In the genomic region with DNA sequence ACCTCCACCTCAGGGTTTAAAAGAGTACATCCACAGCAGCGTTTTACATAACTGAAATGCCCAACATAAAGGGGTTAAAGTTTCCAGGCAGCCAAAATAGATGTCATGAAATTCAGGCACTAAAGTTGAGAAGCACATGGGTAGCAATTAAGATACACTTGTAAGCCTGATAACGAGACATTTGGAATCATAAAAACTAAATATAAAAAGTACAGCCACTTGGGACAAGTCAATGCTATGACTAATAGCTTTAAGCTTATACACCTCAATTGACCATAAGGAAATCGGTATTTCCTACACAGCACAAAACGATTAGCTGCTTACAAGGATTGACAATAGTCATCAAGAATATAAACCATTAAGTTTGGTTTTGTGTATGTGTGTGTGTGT, we compare ENCODE assay signal across 24 cellular contexts. TPM values are rescaled to one million over a fixed set of nuclear protein-coding genes. Genes with fewer than 3 reads are reported as not detected.
DNase-seq lines count a peak whose midpoint lies in the region; ATAC-seq, FAIRE-seq and TF ChIP-seq lines count a peak whose summit lies in the region.
"Had no signal": no experiment of that assay in that cellular context is flagged by ENCODE, and none has a peak within 500 bp of the region (broad histone marks: within the 10 kb centered on the region; RNA-seq: fewer than 3 reads in every experiment).

No MANE protein-coding gene starts in this region.

- H3K27ac ChIP-seq in A549 (no peak overlapping the region), endothelial cell of umbilical vein (ENCODE audit: insufficient read depth, low read depth, low read length) (no peak overlapping the region), HepG2 (ENCODE audit: extremely low read length, insufficient read depth, low read length) (no peak overlapping the region)
- H3K27ac ChIP-seq: ascending aorta, C4-2B, pancreas, thoracic aorta had no signal

- H2AFZ ChIP-seq in endothelial cell of umbilical vein (ENCODE audit: low read depth, low read length) (no peak overlapping the region), HepG2 (ENCODE audit: low read length) (no peak overlapping the region)

- H3K4me3 Mint-ChIP-seq in CD14-positive monocyte = no peak overlapping the region
- H3K4me3 Mint-ChIP-seq in HFFc6 = no peak overlapping the region
- H3K4me3 Mint-ChIP-seq: activated naive CD4-positive, alpha-beta T cell treated with anti-CD3 and anti-CD28 coated beads, Interleukin-2, amount 50 U/mL, for 24 hours; activated T-cell treated with anti-CD3 and anti-CD28 coated beads, Interleukin-2, amount 50 U/mL, for 72 hours; natural killer cell had no signal

- H3K36me3 Mint-ChIP-seq in CD14-positive monocyte (peaks cover 33 to 44% of the 10 kb centered on the region in 2 donors), HFFc6 (ENCODE audit: low read depth) (peaks cover 32% of the 10 kb centered on the region)

- H3K4me3 ChIP-seq in A549 (no peak overlapping the region), endothelial cell of umbilical vein (replicated peaks in 1 of 3; ENCODE audit: insufficient read depth in 1 of 3, low read depth in 1 of 3, low read length in 3 of 3) (no peak overlapping the region), HepG2 (replicated peaks in 1 of 3; ENCODE audit: insufficient read depth in 1 of 3, low read depth in 2 of 3, low read length in 3 of 3) (no peak overlapping the region)
- H3K4me3 ChIP-seq: ascending aorta, pancreas, thoracic aorta had no signal

- TF ChIP-seq RAD21 in A549 (conservative IDR thresholded peaks at IDR 0.05 in 1 of 2, IDR thresholded peaks at IDR 0.05 in 1 of 2) (no peak), HepG2 (CRISPR knock-in tag; IDR thresholded peaks at IDR 0.05) (no peak)

- no peak overlapping the region for H3K4me2 ChIP-seq in A549
- no peak overlapping the region for H3K4me2 ChIP-seq in endothelial cell of umbilical vein (ENCODE audit: insufficient read depth, low read length)
- no peak overlapping the region for H3K4me2 ChIP-seq in HepG2 (ENCODE audit: low read depth, low read length)

- H4K20me1 ChIP-seq in endothelial cell of umbilical vein (replicated peaks; ENCODE audit: control insufficient read depth, extremely low read depth, insufficient read depth, low read length) = peaks cover 2% of the 10 kb centered on the region
- H4K20me1 ChIP-seq in HepG2 (ENCODE audit: insufficient read depth, low read length) = peaks cover 29% of the 10 kb centered on the region

- H3K27me3 Mint-ChIP-seq in CD14-positive monocyte (ENCODE audit: low read depth in 3 of 3) (peaks cover 2 to 3% (median 2%) of the 10 kb centered on the region in 3 donors), HFFc6 (ENCODE audit: insufficient read depth) (peaks cover 6% of the 10 kb centered on the region)
- H3K27me3 Mint-ChIP-seq: activated naive CD4-positive, alpha-beta T cell treated with anti-CD3 and anti-CD28 coated beads, Interleukin-2, amount 50 U/mL, for 24 hours had no signal

- CTCF ChIA-PET in A549 (lab: Yijun Ruan, JAX) = interaction anchor here (1.0 to 1.2 kb wide), 2 partner anchors 9 to 180 kb away, joined by 4 to 5 read pairs; no protein-coding TSS in a partner anchor
- CTCF ChIA-PET in endothelial cell of umbilical vein (lab: Charles Lee) = interaction anchor here (0.9 to 2.1 kb wide), 6 partner anchors 9 to 218 kb away, joined by 3 to 22 read pairs (median 7); no protein-coding TSS in a partner anchor
- CTCF ChIA-PET in HepG2 (lab: Yijun Ruan, JAX; ENCODE audit: low intra/inter-chr PET ratio, low total read pairs) = no interaction called here

- H3K9me3 ChIP-seq in A549 = no peaks in the 10 kb centered on the region
- H3K9me3 ChIP-seq in endothelial cell of umbilical vein (replicated peaks; ENCODE audit: control insufficient read depth, insufficient read depth, low read length) = no peaks in the 10 kb centered on the region
- no peaks in the 10 kb centered on the region for H3K9me3 ChIP-seq in HepG2 (ENCODE audit: low read length)
- H3K9me3 ChIP-seq: ascending aorta, pancreas, thoracic aorta had no signal

- no peak overlapping the region for H3K27ac Mint-ChIP-seq in CD14-positive monocyte
- no peak overlapping the region for H3K27ac Mint-ChIP-seq in HFFc6
- H3K27ac Mint-ChIP-seq: activated naive CD4-positive, alpha-beta T cell treated with anti-CD3 and anti-CD28 coated beads, Interleukin-2, amount 50 U/mL, for 24 hours; activated T-cell treated with anti-CD3 and anti-CD28 coated beads, Interleukin-2, amount 50 U/mL, for 72 hours; natural killer cell had no signal

- in situ Hi-C loops in HepG2 (cut with HindIII; ENCODE audit: extremely low pct_ligation_motif_present, low pct_unique_long_range_greater_than_20kb) = no loop called here

- H3K9ac ChIP-seq in endothelial cell of umbilical vein (replicated peaks; ENCODE audit: extremely low read depth, insufficient read depth, low read length) (no peak overlapping the region), HepG2 (ENCODE audit: insufficient read depth, low read depth, low read length) (no peak overlapping the region)

- intact Hi-C loops in endothelial cell of umbilical vein (cut with micrococcal nuclease) = no loop called here
- intact Hi-C loops in HepG2 (cut with micrococcal nuclease; ENCODE audit: unreplicated experiment) = no loop called here
- intact Hi-C loops in CD14-positive monocyte (cut with micrococcal nuclease) = no loop called here

- dilution Hi-C loops in endothelial cell of umbilical vein (cut with MboI; ENCODE audit: extremely low pct_ligation_motif_present, low sequenced_read_pairs) = no loop called here

- H3K4me1 ChIP-seq in A549 (peaks cover 43% of the 10 kb centered on the region), endothelial cell of umbilical vein (ENCODE audit: control insufficient read depth, extremely low read depth, insufficient read depth, low read length) (no peaks in the 10 kb centered on the region), HepG2 (ENCODE audit: insufficient read depth, low read length) (peaks cover 9% of the 10 kb centered on the region)
- H3K4me1 ChIP-seq: ascending aorta had no signal

- H3K9me3 Mint-ChIP-seq in CD14-positive monocyte = no peaks in the 10 kb centered on the region
- H3K9me3 Mint-ChIP-seq in HFFc6 = no peaks in the 10 kb centered on the region
- H3K9me3 Mint-ChIP-seq: activated naive CD4-positive, alpha-beta T cell treated with anti-CD3 and anti-CD28 coated beads, Interleukin-2, amount 50 U/mL, for 24 hours; activated T-cell treated with anti-CD3 and anti-CD28 coated beads, Interleukin-2, amount 50 U/mL, for 72 hours; natural killer cell had no signal

- 75% methylated on average over 4 of the region's 4 CpGs for WGBS in A549 (ENCODE audit: missing lambda C conversion rate)
- WGBS in HepG2 (ENCODE audit: low lambda C conversion rate) = 83% methylated on average over 4 of the region's 4 CpGs

- H3K79me2 ChIP-seq in endothelial cell of umbilical vein (ENCODE audit: control insufficient read depth, insufficient read depth, low read length) (no peaks in the 10 kb centered on the region), HepG2 (ENCODE audit: insufficient read depth, low read length) (no peaks in the 10 kb centered on the region)

- no peaks in the 10 kb centered on the region for H3K4me1 Mint-ChIP-seq in CD14-positive monocyte
- H3K4me1 Mint-ChIP-seq in HFFc6 (ENCODE audit: low read depth) = no peaks in the 10 kb centered on the region
- H3K4me1 Mint-ChIP-seq: activated naive CD4-positive, alpha-beta T cell treated with anti-CD3 and anti-CD28 coated beads, Interleukin-2, amount 50 U/mL, for 24 hours; natural killer cell had no signal

- FAIRE-seq in A549 (lab: Jason Lieb, UNC) (no peak), endothelial cell of umbilical vein (lab: Jason Lieb, UNC) (peak; percentile 26), HepG2 (lab: Jason Lieb, UNC) (no peak), HTR-8/SVneo (lab: Jason Lieb, UNC) (no peak)
- FAIRE-seq: keratinocyte, pancreas had no signal

- H3K27me3 ChIP-seq in endothelial cell of umbilical vein (ENCODE audit: control insufficient read depth in 2 of 2, insufficient read depth in 2 of 2, low read length in 2 of 2) = no peaks in the 10 kb centered on the region
- no peaks in the 10 kb centered on the region for H3K27me3 ChIP-seq in HepG2 (ENCODE audit: control insufficient read depth in 1 of 2, insufficient read depth in 2 of 2, low read length in 2 of 2)
- H3K27me3 ChIP-seq: ascending aorta, pancreas had no signal

- BruUV-seq in endothelial cell of umbilical vein (replicated peaks; lab: Mats Ljungman, UMichigan) (no TSS peak), HepG2 (replicated peaks; lab: Mats Ljungman, UMichigan) (no TSS peak)

- DNase-seq in A549 (ENCODE audit: low read depth in 1 of 2, low spot score in 1 of 2) (no peak), M059J (ENCODE audit: low read depth) (peak; percentile 8), endothelial cell of umbilical vein (ENCODE audit: low read depth, low spot score) (no peak), HepG2 (ENCODE audit: low spot score) (no peak), CD14-positive monocyte (ENCODE audit: low spot score) (no peak), HTR-8/SVneo (ENCODE audit: insufficient read length, low spot score) (no peak), HFFc6 (no peak)
- DNase-seq: ACHN; activated T-cell treated with anti-CD3 and anti-CD28 coated beads, Interleukin-2, amount 50 U/mL, for 72 hours; effector memory CD4-positive, alpha-beta T cell; GDM1; GOT3; natural killer cell; NCI-H1105 treated with DMSO at 0.1 percent for 48 hours; NCI-H510A treated with DMSO at 0.1 percent for 48 hours; pancreas; stimulated activated CD4-positive, alpha-beta T cell treated with anti-CD3 and anti-CD28 coated beads, Interleukin-1b, Interleukin-23, amount 100 ng/mL, for 48 hours; stimulated activated naive CD4-positive, alpha-beta T cell had no signal

- TF ChIP-seq EP300 in A549 (IDR thresholded peaks at IDR 0.05) = no peak
- no peak for TF ChIP-seq EP300 in HepG2 (IDR thresholded peaks at IDR 0.05; ENCODE audit: low read depth in 2 of 2, low read length in 2 of 2)
- TF ChIP-seq EP300 in HepG2 (CRISPR knock-in tag; IDR thresholded peaks at IDR 0.05; ENCODE audit: borderline replicate concordance) = no peak

- H3K9me1 ChIP-seq in endothelial cell of umbilical vein (replicated peaks; ENCODE audit: control insufficient read depth, extremely low read depth, insufficient read depth, low read length) = no peaks in the 10 kb centered on the region

- TF ChIP-seq CTCF in A549 (IDR thresholded peaks at IDR 0.05) (no peak), endothelial cell of umbilical vein (IDR thresholded peaks at IDR 0.05; ENCODE audit: extremely low read depth in 1 of 2, insufficient read depth in 1 of 2, low read depth in 1 of 2, low read length in 2 of 2) (no peak), HepG2 (CRISPR knock-in tag; IDR thresholded peaks at IDR 0.05) (no peak), CD14-positive monocyte (IDR thresholded peaks at IDR 0.05) (no peak), HFFc6 (IDR thresholded peaks at IDR 0.05) (no peak)

- peaks cover 8 to 21% of the 10 kb centered on the region in 2 experiments for H3K36me3 ChIP-seq in endothelial cell of umbilical vein (ENCODE audit: control insufficient read depth in 2 of 2, extremely low read depth in 1 of 2, insufficient read depth in 2 of 2, low read length in 2 of 2)
- H3K36me3 ChIP-seq in HepG2 (replicated peaks in 1 of 2; ENCODE audit: control insufficient read depth in 1 of 2, insufficient read depth in 2 of 2, low read length in 2 of 2) = peaks cover 6 to 23% of the 10 kb centered on the region in 2 experiments

- TF ChIP-seq POLR2A in A549 (IDR thresholded peaks at IDR 0.05; ENCODE audit: low read length) (no peak), endothelial cell of umbilical vein (IDR thresholded peaks at IDR 0.05; ENCODE audit: low read depth, low read length) (peak; percentile 38), HepG2 (IDR thresholded peaks at IDR 0.05; ENCODE audit: insufficient read depth in 1 of 2, low read depth in 2 of 2, low read length in 2 of 2) (peak in 1 of 2 experiments; percentile 65; a peak in 1 of 4 replicates)

- ATAC-seq in A549 (peak; percentile 39 to 76), HepG2 (peak; percentile 33), HG02571 (IDR thresholded peaks at IDR 0.05; ENCODE audit: unreplicated experiment) (no peak)
- ATAC-seq: activated T-cell treated with anti-CD3 and anti-CD28 coated beads, Interleukin-2, amount 50 U/mL, for 72 hours had no signal

- POLR2A ChIA-PET in A549 (lab: Yijun Ruan, JAX) (interaction anchor here (1.0 to 1.8 kb wide), 5 partner anchors 14 to 218 kb away, joined by 3 to 5 read pairs (median 3); no protein-coding TSS in a partner anchor), endothelial cell of umbilical vein (lab: Charles Lee) (interaction anchor here (1.9 kb wide), 1 partner anchor 11 kb away, joined by 6 read pairs; no protein-coding TSS in a partner anchor), HepG2 (lab: Yijun Ruan, JAX) (interaction anchor here (1.1 to 3.1 kb wide), 9 partner anchors 11 to 232 kb away, joined by 3 to 12 read pairs (median 6); no protein-coding TSS in a partner anchor)

RNA-seq across cellular contexts. Expression of gene PTP4A1, which starts 11.8 kb away (rescaled TPM):
- polyA plus RNA-seq in A549 (2011; rRNA removed) = 220 and 333 TPM in 2 replicates
- polyA plus RNA-seq in A549 (2012; cell fraction: cytosol; rRNA removed) = 29.5 and 36.6 TPM in 2 replicates
- 3.5 and 15.9 TPM in 2 replicates for polyA plus RNA-seq in A549 (2012; cell fraction: nucleus; rRNA removed)
- 152 to 179 TPM (median 166 TPM) in 3 replicates for polyA plus RNA-seq in A549 (2017; fragmentation: RNase III; extraction: RNeasy Plus Mini Kit Qiagen cat#74134 plus additional on column Dnase treatment)
- polyA minus RNA-seq in A549 (2011; rRNA and poly(A)+ RNA removed) = 95.2 and 105 TPM in 2 replicates
- 32.3 and 53.3 TPM in 2 replicates for total RNA-seq in M059J (2014; rRNA removed; shearing (Covaris generic))
- 58.4 and 65.1 TPM in 2 replicates for total RNA-seq in endothelial cell of umbilical vein
- polyA plus RNA-seq in endothelial cell of umbilical vein = 3.6 and 10.8 TPM in 2 replicates
- polyA plus RNA-seq in endothelial cell of umbilical vein (2011; cell fraction: cytosol; rRNA removed) = 12.3 TPM in 2 replicates
- polyA plus RNA-seq in endothelial cell of umbilical vein (2011; cell fraction: nucleus; rRNA removed) = 7.1 and 9.0 TPM in 2 replicates
- polyA plus RNA-seq in endothelial cell of umbilical vein (2012) = 41.1 and 81.1 TPM in 2 replicates
- 10.3 and 17.2 TPM in 2 replicates for polyA minus RNA-seq in endothelial cell of umbilical vein
- 200 TPM for polyA minus RNA-seq in endothelial cell of umbilical vein (2011; cell fraction: cytosol; rRNA and poly(A)+ RNA removed)
- polyA minus RNA-seq in endothelial cell of umbilical vein (2011; cell fraction: nucleus; rRNA and poly(A)+ RNA removed) = 24.1 and 33.9 TPM in 2 replicates
- 376 and 681 TPM in 2 replicates for total RNA-seq in HepG2 (2016; rRNA removed; fragmentation: Illumina TruSeq; extraction: Trizol)
- total RNA-seq in HepG2 (2016; cell fraction: cytosol; rRNA removed; fragmentation: Illumina TruSeq; extraction: Trizol; ENCODE audit: low read depth) = 72.5 and 82.8 TPM in 2 replicates
- total RNA-seq in HepG2 (2016; cell fraction: insoluble cytoplasmic fraction; rRNA removed; fragmentation: Illumina TruSeq; extraction: Trizol) = 381 and 654 TPM in 2 replicates
- 431 TPM in 2 replicates for total RNA-seq in HepG2 (2016; cell fraction: membrane; rRNA removed; fragmentation: Illumina TruSeq; extraction: Trizol)
- 336 and 365 TPM in 2 replicates for total RNA-seq in HepG2 (2016; cell fraction: nucleus; rRNA removed; fragmentation: Illumina TruSeq; extraction: Trizol)
- 127 and 141 TPM in 2 replicates for polyA plus RNA-seq in HepG2 (2011; rRNA removed)
- 61.2 and 126 TPM in 2 replicates for polyA plus RNA-seq in HepG2 (2011; cell fraction: cytosol; rRNA removed)
- 48.0 and 68.5 TPM in 2 replicates for polyA plus RNA-seq in HepG2 (2011; cell fraction: nucleus; rRNA removed)
- 273 TPM in 2 replicates for polyA plus RNA-seq in HepG2 (2012)
- polyA plus RNA-seq in HepG2 (2016; cell fraction: cytosol; fragmentation: Illumina TruSeq; extraction: Trizol; ENCODE audit: low read depth) = 53.9 and 75.2 TPM in 2 replicates
- 710 and 726 TPM in 2 replicates for polyA plus RNA-seq in HepG2 (2016; cell fraction: insoluble cytoplasmic fraction; fragmentation: Illumina TruSeq; extraction: Trizol; ENCODE audit: low read depth)
- 254 and 286 TPM in 2 replicates for polyA plus RNA-seq in HepG2 (2016; cell fraction: membrane; fragmentation: Illumina TruSeq; extraction: Trizol; ENCODE audit: low read depth)
- 411 and 435 TPM in 2 replicates for polyA plus RNA-seq in HepG2 (2016; cell fraction: nucleus; fragmentation: Illumina TruSeq; extraction: Trizol; ENCODE audit: insufficient read depth, low read depth)
- polyA minus RNA-seq in HepG2 (2011; rRNA and poly(A)+ RNA removed; ENCODE audit: low replicate concordance) = 36.0 and 84.0 TPM in 2 replicates
- polyA minus RNA-seq in HepG2 (2011; cell fraction: cytosol; rRNA and poly(A)+ RNA removed) = 187 and 229 TPM in 2 replicates
- polyA minus RNA-seq in HepG2 (2011; cell fraction: nucleus; rRNA and poly(A)+ RNA removed) = 195 and 232 TPM in 2 replicates
- polyA plus RNA-seq in CD14-positive monocyte = 100 to 1,000 TPM in 1 of 2 donors, 10 to 100 TPM in 1; 73.4 to 106 TPM
- 100 to 1,000 TPM in 3 of 6 experiments, 10 to 100 TPM in 3; 86.1 to 109 (median 98.0) TPM for total RNA-seq in HFFc6 (2021; fragmentation: NEBNext Ultra II Directional; extraction: Animal tissue kit (Norgen Biotek cat#: 25700))

RNA-seq across cellular contexts. Expression of gene PHF3, which starts 51.5 kb away (rescaled TPM):
- 19.5 and 28.4 TPM in 2 replicates for polyA plus RNA-seq in A549 (2011; rRNA removed)
- 2.7 and 2.8 TPM in 2 replicates for polyA plus RNA-seq in A549 (2012; cell fraction: cytosol; rRNA removed)
- polyA plus RNA-seq in A549 (2012; cell fraction: nucleus; rRNA removed) = 2.7 and 2.8 TPM in 2 replicates
- 13.1 to 13.9 TPM (median 13.7 TPM) in 3 replicates for polyA plus RNA-seq in A549 (2017; fragmentation: RNase III; extraction: RNeasy Plus Mini Kit Qiagen cat#74134 plus additional on column Dnase treatment)
- polyA minus RNA-seq in A549 (2011; rRNA and poly(A)+ RNA removed) = 18.1 and 18.2 TPM in 2 replicates
- 29.7 and 41.9 TPM in 2 replicates for total RNA-seq in M059J (2014; rRNA removed; shearing (Covaris generic))
- total RNA-seq in endothelial cell of umbilical vein = 29.6 and 29.9 TPM in 2 replicates
- 3.9 and 4.6 TPM in 2 replicates for polyA plus RNA-seq in endothelial cell of umbilical vein
- polyA plus RNA-seq in endothelial cell of umbilical vein (2011; cell fraction: cytosol; rRNA removed) = 7.1 and 7.2 TPM in 2 replicates
- 14.5 and 18.0 TPM in 2 replicates for polyA plus RNA-seq in endothelial cell of umbilical vein (2011; cell fraction: nucleus; rRNA removed)
- polyA plus RNA-seq in endothelial cell of umbilical vein (2012) = 11.9 and 18.6 TPM in 2 replicates
- 15.2 and 20.6 TPM in 2 replicates for polyA minus RNA-seq in endothelial cell of umbilical vein
- 32.4 TPM for polyA minus RNA-seq in endothelial cell of umbilical vein (2011; cell fraction: cytosol; rRNA and poly(A)+ RNA removed)
- 49.1 and 56.3 TPM in 2 replicates for polyA minus RNA-seq in endothelial cell of umbilical vein (2011; cell fraction: nucleus; rRNA and poly(A)+ RNA removed)
- 70.4 and 96.2 TPM in 2 replicates for total RNA-seq in HepG2 (2016; rRNA removed; fragmentation: Illumina TruSeq; extraction: Trizol)
- 12.4 and 15.1 TPM in 2 replicates for total RNA-seq in HepG2 (2016; cell fraction: cytosol; rRNA removed; fragmentation: Illumina TruSeq; extraction: Trizol; ENCODE audit: low read depth)
- 65.9 and 83.2 TPM in 2 replicates for total RNA-seq in HepG2 (2016; cell fraction: insoluble cytoplasmic fraction; rRNA removed; fragmentation: Illumina TruSeq; extraction: Trizol)
- total RNA-seq in HepG2 (2016; cell fraction: membrane; rRNA removed; fragmentation: Illumina TruSeq; extraction: Trizol) = 28.6 and 32.3 TPM in 2 replicates
- 158 and 181 TPM in 2 replicates for total RNA-seq in HepG2 (2016; cell fraction: nucleus; rRNA removed; fragmentation: Illumina TruSeq; extraction: Trizol)
- polyA plus RNA-seq in HepG2 (2011; rRNA removed) = 14.9 and 19.8 TPM in 2 replicates
- 8.2 and 12.4 TPM in 2 replicates for polyA plus RNA-seq in HepG2 (2011; cell fraction: cytosol; rRNA removed)
- polyA plus RNA-seq in HepG2 (2011; cell fraction: nucleus; rRNA removed) = 16.7 and 17.3 TPM in 2 replicates
- 34.1 and 42.7 TPM in 2 replicates for polyA plus RNA-seq in HepG2 (2012)
- polyA plus RNA-seq in HepG2 (2016; cell fraction: cytosol; fragmentation: Illumina TruSeq; extraction: Trizol; ENCODE audit: low read depth) = 0.59 and 0.80 TPM in 2 replicates
- 38.7 and 39.9 TPM in 2 replicates for polyA plus RNA-seq in HepG2 (2016; cell fraction: insoluble cytoplasmic fraction; fragmentation: Illumina TruSeq; extraction: Trizol; ENCODE audit: low read depth)
- 2.3 and 2.9 TPM in 2 replicates for polyA plus RNA-seq in HepG2 (2016; cell fraction: membrane; fragmentation: Illumina TruSeq; extraction: Trizol; ENCODE audit: low read depth)
- 68.3 and 69.3 TPM in 2 replicates for polyA plus RNA-seq in HepG2 (2016; cell fraction: nucleus; fragmentation: Illumina TruSeq; extraction: Trizol; ENCODE audit: insufficient read depth, low read depth)
- 20.9 and 41.8 TPM in 2 replicates for polyA minus RNA-seq in HepG2 (2011; rRNA and poly(A)+ RNA removed; ENCODE audit: low replicate concordance)
- polyA minus RNA-seq in HepG2 (2011; cell fraction: cytosol; rRNA and poly(A)+ RNA removed) = 57.3 and 65.6 TPM in 2 replicates
- polyA minus RNA-seq in HepG2 (2011; cell fraction: nucleus; rRNA and poly(A)+ RNA removed) = 272 and 293 TPM in 2 replicates
- 10 to 100 TPM in 1 of 2 donors, 1 to 10 TPM in 1; 5.4 to 13.0 TPM for polyA plus RNA-seq in CD14-positive monocyte
- 10 to 100 TPM; 22.4 to 27.8 (median 26.2) TPM for total RNA-seq in HFFc6 (2021; fragmentation: NEBNext Ultra II Directional; extraction: Animal tissue kit (Norgen Biotek cat#: 25700))

Comparison
In these comparisons a context has a peak if more than half of its experiments do, and no peak if none do; other contexts are left out.
1. Of the 38 proteins assayed by ChIP-seq in both HepG2 and A549: peak only in HepG2: none; only in A549: CHD2, HMGXB4 and HOXA7; in both: POLR2AphosphoS2; in neither: 31; mixed calls (peak in some experiments, not most) for 3.